Comparison of ENCODE assay signal across 8 cellular contexts in the genomic region with DNA sequence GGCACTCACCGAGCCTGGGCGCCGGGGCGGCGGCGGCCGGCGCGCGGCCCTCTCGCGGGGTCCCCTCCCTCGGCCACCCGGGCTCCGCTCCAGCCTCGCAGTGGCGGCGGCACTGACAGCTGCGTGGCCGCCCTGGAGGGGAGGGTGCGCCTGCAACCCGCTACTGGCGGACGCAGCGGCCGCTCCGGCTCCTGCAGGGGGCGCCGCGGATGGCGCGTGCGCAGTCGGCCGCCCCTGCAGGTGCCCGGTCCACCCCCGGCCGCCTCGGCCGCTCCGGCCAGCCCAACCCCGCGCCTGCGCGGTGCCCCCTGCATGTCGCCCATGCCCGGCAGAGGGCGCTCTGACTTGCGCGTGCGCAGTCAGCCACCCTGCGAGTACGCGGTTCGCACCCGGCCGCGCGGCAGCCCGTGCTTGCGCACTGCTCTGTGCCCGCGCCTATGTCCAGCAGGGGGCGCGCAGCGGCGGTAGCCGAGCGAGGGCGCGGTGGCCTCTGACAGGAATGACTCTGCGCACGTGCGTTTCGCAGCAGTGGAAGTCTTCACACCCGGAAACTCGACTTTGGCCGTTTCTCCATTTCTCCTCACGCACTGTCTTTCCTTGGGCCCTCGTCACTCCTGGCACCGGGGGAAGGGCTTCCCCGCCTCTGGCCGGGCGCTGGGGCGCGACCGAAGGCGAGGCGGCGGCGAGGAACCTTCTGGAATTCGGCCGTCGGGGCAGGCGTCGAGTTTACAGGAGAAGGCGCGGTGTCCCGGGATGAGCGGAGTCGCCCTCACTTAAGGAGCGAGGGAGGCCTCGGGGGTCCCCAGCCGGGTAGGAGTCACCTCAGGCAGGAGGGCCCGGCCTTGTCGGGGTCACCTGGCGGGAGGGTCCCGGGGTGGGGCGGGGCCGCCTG. TPM values are rescaled to one million over a fixed set of nuclear protein-coding genes. Genes with fewer than 3 reads are reported as not detected.
A peak's percentile ranks its signal among the peaks of the same experiment; 100 is the strongest.
DNase-seq lines count a peak whose midpoint lies in the region; ATAC-seq and TF ChIP-seq lines count a peak whose summit lies in the region.

Gene ABCA3 (minus strand): TSS at position 165 of the 892 bp plus-strand sequence. CDS start 14,262 bp downstream, outside the sequence.

- H3K27ac ChIP-seq in SK-N-MC: no peak within 1 kb of the TSS
- H3K27ac ChIP-seq in thymus (ENCODE audit: low read depth): no peak within 1 kb of the TSS

- peak; percentile 89 for TF ChIP-seq CTCF in GM10266 (IDR thresholded peaks at IDR 0.05; ENCODE audit: control insufficient read depth, insufficient read depth, low read depth, missing control alignments)
- peak; percentile 71 for TF ChIP-seq CTCF in NB4 (IDR thresholded peaks at IDR 0.05; ENCODE audit: low read depth, low read length)
- peak; percentile 100 for TF ChIP-seq CTCF in glutamatergic neuron (IDR thresholded peaks at IDR 0.05; ENCODE audit: partially characterized antibody, unreplicated experiment)
- peak; percentile 100 for TF ChIP-seq CTCF in osteocyte (IDR thresholded peaks at IDR 0.05)

- H3K27me3 Mint-ChIP-seq in glutamatergic neuron (ENCODE audit: unreplicated experiment) (peaks cover 12% of the 10 kb centered on the region), osteocyte (ENCODE audit: unreplicated experiment) (peaks cover 28% of the 10 kb centered on the region)

- ATAC-seq in HG02571 (IDR thresholded peaks at IDR 0.05; ENCODE audit: unreplicated experiment): peak; percentile 78
- peak; percentile 87 to 91 for ATAC-seq in activated naive CD4-positive, alpha-beta T cell treated with anti-CD3 and anti-CD28 coated beads, Interleukin-2, amount 50 U/mL, for 72 hours

- H3K4me1 ChIP-seq in thymus (ENCODE audit: control insufficient read depth, insufficient read depth, low read length): no peaks in the 10 kb centered on the region

- H3K4me3 ChIP-seq in NB4 (ENCODE audit: low read depth, low read length) (peak within 1 kb of the TSS; percentile 46), SK-N-MC (peak within 1 kb of the TSS; percentile 85), thymus (ENCODE audit: low read length) (peak within 1 kb of the TSS; percentile 60)

- peak within 1 kb of the TSS; percentile 41 for H3K9ac ChIP-seq in SK-N-MC (ENCODE audit: insufficient read length)

- H3K27me3 ChIP-seq in thymus (ENCODE audit: control insufficient read depth, insufficient read depth): peaks cover 50% of the 10 kb centered on the region

- peak within 1 kb of the TSS; percentile 74 to 85 for H3K27ac Mint-ChIP-seq in activated naive CD4-positive, alpha-beta T cell treated with anti-CD3 and anti-CD28 coated beads, Interleukin-2, amount 50 U/mL, for 72 hours
- H3K27ac Mint-ChIP-seq in glutamatergic neuron (ENCODE audit: unreplicated experiment) (peak within 1 kb of the TSS; percentile 85), osteocyte (ENCODE audit: unreplicated experiment) (no peak within 1 kb of the TSS)

- DNase-seq in GM10266 (ENCODE audit: extremely low spot score) (peak; percentile 100), NB4 (ENCODE audit: low read depth) (peak; percentile 93), SK-N-MC (ENCODE audit: low read depth, low spot score) (peak; percentile 35), glutamatergic neuron (peak; percentile 97), osteocyte (ENCODE audit: extremely low spot score, unreplicated experiment) (peak; percentile 100)
- DNase-seq in activated naive CD4-positive, alpha-beta T cell treated with anti-CD3 and anti-CD28 coated beads, Interleukin-2, amount 50 U/mL, for 72 hours (ENCODE audit: low spot score in 2 of 2): peak; percentile 99 to 100

- H3K9me3 Mint-ChIP-seq in activated naive CD4-positive, alpha-beta T cell treated with anti-CD3 and anti-CD28 coated beads, Interleukin-2, amount 50 U/mL, for 72 hours: no peaks in the 10 kb centered on the region
- H3K9me3 Mint-ChIP-seq in glutamatergic neuron (ENCODE audit: unreplicated experiment): peaks cover 7% of the 10 kb centered on the region
- no peaks in the 10 kb centered on the region for H3K9me3 Mint-ChIP-seq in osteocyte (ENCODE audit: unreplicated experiment)

- no peaks in the 10 kb centered on the region for H3K9me3 ChIP-seq in SK-N-MC (ENCODE audit: low read depth, low read length)
- H3K9me3 ChIP-seq in thymus (ENCODE audit: control insufficient read depth): peaks cover 4% of the 10 kb centered on the region

- H3K4me3 Mint-ChIP-seq in glutamatergic neuron (ENCODE audit: unreplicated experiment) (peak within 1 kb of the TSS; percentile 88), osteocyte (ENCODE audit: unreplicated experiment) (peak within 1 kb of the TSS; percentile 77)

- H3K36me3 Mint-ChIP-seq in activated naive CD4-positive, alpha-beta T cell treated with anti-CD3 and anti-CD28 coated beads, Interleukin-2, amount 50 U/mL, for 72 hours: peaks cover 6 to 7% of the 10 kb centered on the region in 2 donors
- H3K36me3 Mint-ChIP-seq in glutamatergic neuron (ENCODE audit: unreplicated experiment) (no peaks in the 10 kb centered on the region), osteocyte (ENCODE audit: unreplicated experiment) (no peaks in the 10 kb centered on the region)

- H3K36me3 ChIP-seq in SK-N-MC (ENCODE audit: insufficient read depth, low read length): no peaks in the 10 kb centered on the region
- no peaks in the 10 kb centered on the region for H3K36me3 ChIP-seq in thymus (ENCODE audit: control insufficient read depth, insufficient read depth)

- TF ChIP-seq POLR2A in NB4 (IDR thresholded peaks at IDR 0.05; ENCODE audit: extremely low read depth, insufficient read length): peak; percentile 40

- WGBS in thymus: 14% methylated on average over 110 of the region's 110 CpGs

- H3K4me1 Mint-ChIP-seq in glutamatergic neuron (ENCODE audit: low read depth, unreplicated experiment) (peaks cover 16% of the 10 kb centered on the region), osteocyte (ENCODE audit: unreplicated experiment) (peaks cover 10% of the 10 kb centered on the region)

RNA-seq across cellular contexts. Expression of gene ABCA3, which starts in this region (rescaled TPM):
- total RNA-seq in activated naive CD4-positive, alpha-beta T cell treated with anti-CD3 and anti-CD28 coated beads, Interleukin-2, amount 50 U/mL, for 72 hours: 1 to 10 TPM; 1.6 to 9.1 TPM
- 110 TPM for total RNA-seq in glutamatergic neuron (ENCODE audit: unreplicated experiment)
- total RNA-seq in osteocyte: 20.4 and 21.0 TPM in 2 replicates
- 8.6 TPM for polyA plus RNA-seq in thymus

Comparison
In these comparisons a context has a peak if more than half of its experiments do, and no peak if none do; other contexts are left out.
1. DNase-seq: peak in every context shown above with its lines; median percentile 100 in GM10266; 100 in osteocyte; 100 in activated naive CD4-positive, alpha-beta T cell treated with anti-CD3 and anti-CD28 coated beads, Interleukin-2, amount 50 U/mL, for 72 hours; 97 in glutamatergic neuron; 93 in NB4; 35 in SK-N-MC.